ENCODE assay signal across 19 cellular contexts in the genomic region with DNA sequence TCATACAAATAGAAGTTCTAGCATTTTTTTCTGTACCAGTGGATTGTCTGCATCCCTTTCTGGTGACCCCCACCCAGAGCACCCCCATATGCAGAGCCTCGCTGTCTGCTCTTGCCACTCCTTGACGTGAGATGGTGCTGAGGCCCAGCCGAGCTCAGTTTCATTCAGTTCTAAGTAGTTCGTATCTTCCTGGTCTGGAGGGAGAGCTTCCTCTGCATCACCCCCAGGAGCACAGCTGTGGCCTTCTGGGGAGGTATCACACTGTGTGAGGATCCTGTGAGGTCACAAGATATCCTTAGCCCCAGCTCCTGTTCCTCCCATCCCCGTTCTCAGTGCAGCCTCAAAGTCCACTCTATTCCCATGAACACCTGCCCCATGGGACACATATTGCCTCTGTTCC.
DNase-seq lines count a peak whose midpoint lies in the region; ATAC-seq and FAIRE-seq lines count a peak whose summit lies in the region.
"Had no signal": no experiment of that assay in that cellular context is flagged by ENCODE, and none has a peak within 500 bp of the region (broad histone marks: within the 10 kb centered on the region; RNA-seq: fewer than 3 reads in every experiment).

No MANE protein-coding gene starts in this region.

- H3K4me2 ChIP-seq in neuronal stem cell (ENCODE audit: insufficient read depth, low read length, poor library complexity, severe bottlenecking), result no peak overlapping the region
- H3K4me2 ChIP-seq: A549 had no signal

- H3K4ac ChIP-seq in neuronal stem cell (ENCODE audit: low read length), result no peak overlapping the region

- no peak overlapping the region for H3K4me3 ChIP-seq in neuronal stem cell (ENCODE audit: low read length in 2 of 2)
- H3K4me3 ChIP-seq in small intestine (ENCODE audit: low read depth in 1 of 2, low read length in 2 of 2), result no peak overlapping the region
- H3K4me3 ChIP-seq: A549 had no signal

- H3K36me3 ChIP-seq in neuronal stem cell (replicated peaks in 1 of 2; ENCODE audit: control insufficient read depth in 2 of 2, insufficient read depth in 2 of 2, low read length in 2 of 2) (no peaks in the 10 kb centered on the region), small intestine (ENCODE audit: control insufficient read depth in 2 of 2, insufficient read depth in 2 of 2, low read length in 2 of 2) (no peaks in the 10 kb centered on the region)

- ATAC-seq in stimulated activated effector memory CD8-positive, alpha-beta T cell treated with anti-CD3 and anti-CD28 coated beads, Interleukin-12 subunit alpha, Interleukin-12 subunit beta, amount 100 ng/mL, for 72 hours, result no peak
- ATAC-seq: A549, HepG2 had no signal

- H3K4me1 Mint-ChIP-seq in stimulated activated effector memory CD8-positive, alpha-beta T cell treated with anti-CD3 and anti-CD28 coated beads, Interleukin-12 subunit alpha, Interleukin-12 subunit beta, amount 100 ng/mL, for 72 hours, result peaks cover 4% of the 10 kb centered on the region
- H3K4me1 Mint-ChIP-seq: H9 had no signal

- H3K14ac ChIP-seq in neuronal stem cell (ENCODE audit: low read length), result peak overlapping the region; percentile 1

- no peak overlapping the region for H2BK15ac ChIP-seq in neuronal stem cell (ENCODE audit: low read length)

- H3K9me3 Mint-ChIP-seq in stimulated activated effector memory CD8-positive, alpha-beta T cell treated with anti-CD3 and anti-CD28 coated beads, Interleukin-12 subunit alpha, Interleukin-12 subunit beta, amount 100 ng/mL, for 72 hours, result peaks cover 20% of the 10 kb centered on the region

- no peak for FAIRE-seq in small intestine (lab: Jason Lieb, UNC)
- FAIRE-seq: A549, H1, HepG2 had no signal

- H3K27me3 ChIP-seq in neuronal stem cell (ENCODE audit: control insufficient read depth in 3 of 3, insufficient read depth in 3 of 3, low read depth in 1 of 3, low read length in 3 of 3) (no peaks in the 10 kb centered on the region), small intestine (ENCODE audit: control insufficient read depth in 2 of 2, insufficient read depth in 2 of 2, low read length in 2 of 2) (no peaks in the 10 kb centered on the region)

- no peak overlapping the region for H2BK5ac ChIP-seq in neuronal stem cell (ENCODE audit: low read length)

- H2AK5ac ChIP-seq in neuronal stem cell (ENCODE audit: low read depth, low read length), result no peak overlapping the region

- peak; percentile 21 for DNase-seq in activated CD8-positive, alpha-beta memory T cell treated with anti-CD3 and anti-CD28 coated beads for 24 hours
- DNase-seq in activated CD8-positive, alpha-beta memory T cell treated with anti-CD3 and anti-CD28 coated beads, Interleukin-2, amount 50 U/mL, for 4 hours, result no peak
- DNase-seq in D341Med (ENCODE audit: low spot score) (peak; percentile 24), neuronal stem cell (ENCODE audit: low spot score) (no peak), SKM-1 (lab: John Stamatoyannopoulos, UW; ENCODE audit: unreplicated experiment) (no peak), small intestine (no peak)
- DNase-seq in stimulated activated effector memory CD8-positive, alpha-beta T cell treated with anti-CD3 and anti-CD28 coated beads, Interleukin-12 subunit alpha, Interleukin-12 subunit beta, amount 100 ng/mL, for 72 hours (ENCODE audit: low spot score in 2 of 2), result no peak
- DNase-seq: AML-193; Caco-2; CD4-positive, alpha-beta T cell; DMS153; DMS79; GF-D8; H9 had no signal

- no peaks in the 10 kb centered on the region for H3K79me1 ChIP-seq in neuronal stem cell (ENCODE audit: low read depth, low read length)

- no peak overlapping the region for H2AFZ ChIP-seq in neuronal stem cell (ENCODE audit: low read length)

- no peak overlapping the region for H3K9ac ChIP-seq in neuronal stem cell (ENCODE audit: low read depth, low read length, poor library complexity)

- no peaks in the 10 kb centered on the region for H3K36me3 Mint-ChIP-seq in stimulated activated effector memory CD8-positive, alpha-beta T cell treated with anti-CD3 and anti-CD28 coated beads, Interleukin-12 subunit alpha, Interleukin-12 subunit beta, amount 100 ng/mL, for 72 hours

- H2BK12ac ChIP-seq in neuronal stem cell (ENCODE audit: low read length), result no peak overlapping the region

- H3K4me1 ChIP-seq in neuronal stem cell (ENCODE audit: control insufficient read depth in 2 of 2, insufficient read depth in 1 of 2, low read depth in 1 of 2, low read length in 2 of 2) (peaks cover 0 to under 1% of the 10 kb centered on the region in 2 donors), small intestine (ENCODE audit: control insufficient read depth in 2 of 2, insufficient read depth in 1 of 2, low read depth in 1 of 2, low read length in 1 of 2) (no peaks in the 10 kb centered on the region)
- H3K4me1 ChIP-seq: Caco-2 had no signal

- no CpG with 5 or more reads among the region's 5 CpGs for WGBS in neuronal stem cell (ENCODE audit: extremely low coverage in 2 of 2, insufficient read length in 2 of 2, insufficient replicate concordance in 1 of 2), 2 donors
- WGBS in small intestine, 3 donors, result 80 to 89% (median 86%) methylated on average over 5 of the region's 5 CpGs

- H3K9me3 ChIP-seq in neuronal stem cell (replicated peaks in 1 of 2; ENCODE audit: control insufficient read depth in 2 of 2, insufficient read depth in 1 of 2, low read depth in 1 of 2, low read length in 2 of 2), result peaks cover 0 to 6% of the 10 kb centered on the region in 2 donors
- H3K9me3 ChIP-seq in small intestine (ENCODE audit: control insufficient read depth, low read depth), result no peaks in the 10 kb centered on the region
- H3K9me3 ChIP-seq: Caco-2 had no signal

- no peak overlapping the region for H3K4me3 Mint-ChIP-seq in stimulated activated effector memory CD8-positive, alpha-beta T cell treated with anti-CD3 and anti-CD28 coated beads, Interleukin-12 subunit alpha, Interleukin-12 subunit beta, amount 100 ng/mL, for 72 hours
- H3K4me3 Mint-ChIP-seq: CD4-positive, alpha-beta T cell; H9 had no signal

- H3K27ac ChIP-seq in neuronal stem cell (replicated peaks; ENCODE audit: low read length) (no peak overlapping the region), small intestine (ENCODE audit: low read depth in 1 of 2, low read length in 1 of 2) (no peak overlapping the region)
- H3K27ac ChIP-seq: 22Rv1, A549, C4-2B had no signal

- H4K8ac ChIP-seq in neuronal stem cell (ENCODE audit: low read depth, low read length), result no peak overlapping the region

- H3K23ac ChIP-seq in neuronal stem cell (ENCODE audit: low read depth, low read length, poor library complexity), result no peak overlapping the region

- no peak overlapping the region for H3K18ac ChIP-seq in neuronal stem cell (ENCODE audit: low read length)

- no peak overlapping the region for H2BK120ac ChIP-seq in neuronal stem cell (ENCODE audit: low read depth, low read length)

- no peak overlapping the region for H4K91ac ChIP-seq in neuronal stem cell (ENCODE audit: low read depth, low read length, poor library complexity)

- peak overlapping the region; percentile 30 for H3K27ac Mint-ChIP-seq in stimulated activated effector memory CD8-positive, alpha-beta T cell treated with anti-CD3 and anti-CD28 coated beads, Interleukin-12 subunit alpha, Interleukin-12 subunit beta, amount 100 ng/mL, for 72 hours
- H3K27ac Mint-ChIP-seq: CD4-positive, alpha-beta T cell; H9 had no signal

Comparison
In these comparisons a context has a peak if more than half of its experiments do, and no peak if none do; other contexts are left out.
1. DNase-seq: peak in activated CD8-positive, alpha-beta memory T cell treated with anti-CD3 and anti-CD28 coated beads for 24 hours (single experiment) and D341Med (single experiment); none in activated CD8-positive, alpha-beta memory T cell treated with anti-CD3 and anti-CD28 coated beads, Interleukin-2, amount 50 U/mL, for 4 hours (single experiment), neuronal stem cell (single experiment), stimulated activated effector memory CD8-positive, alpha-beta T cell treated with anti-CD3 and anti-CD28 coated beads, Interleukin-12 subunit alpha, Interleukin-12 subunit beta, amount 100 ng/mL, for 72 hours (0 of 2), SKM-1 (single experiment) and small intestine (single experiment).